24 cellular contexts compared by ENCODE assay signal in genomic region chr2:222108957-222109595, GRCh38.
"Had no signal": no experiment of that assay in that cellular context is flagged by ENCODE, and none has a peak within 500 bp of the region (broad histone marks: within the 10 kb centered on the region; RNA-seq: fewer than 3 reads in every experiment).

No MANE protein-coding gene starts in this region.

- H3K4me1 ChIP-seq: left ventricle myocardium inferior, right atrium auricular region, stomach, testis, thyroid gland, transverse colon, upper lobe of left lung, vagina had no signal

- H3K9me3 Mint-ChIP-seq: stimulated activated naive B cell treated with anti-CD40 and anti-IgM and Interleukin-4, amounts not matched to agents 10 μg/mL and 1 μg/mL and 100 μg/mL, for 72 hours had no signal

- H3K36me3 Mint-ChIP-seq: memory B cell; naive thymus-derived CD4-positive, alpha-beta T cell; natural killer cell treated with Interleukin-12 subunit alpha and Interleukin-12 subunit beta and Interleukin-15 and Interleukin-18, amount 100 ng/mL, for 72 hours; stimulated activated naive B cell treated with anti-CD40 and anti-IgM and Interleukin-4, amounts not matched to agents 10 μg/mL and 1 μg/mL and 100 μg/mL, for 72 hours had no signal

- H3K79me2 ChIP-seq: hepatocyte had no signal

- H3K27ac Mint-ChIP-seq: memory B cell; naive thymus-derived CD4-positive, alpha-beta T cell; natural killer cell treated with Interleukin-12 subunit alpha and Interleukin-12 subunit beta and Interleukin-15 and Interleukin-18, amount 100 ng/mL, for 72 hours; progenitor cell of endocrine pancreas; stimulated activated naive B cell treated with anti-CD40 and anti-IgM and Interleukin-4, amounts not matched to agents 10 μg/mL and 1 μg/mL and 100 μg/mL, for 72 hours had no signal

- H3K4me2 ChIP-seq: hepatocyte had no signal

- H3K4me3 Mint-ChIP-seq: memory B cell; naive thymus-derived CD4-positive, alpha-beta T cell; natural killer cell treated with Interleukin-12 subunit alpha and Interleukin-12 subunit beta and Interleukin-15 and Interleukin-18, amount 100 ng/mL, for 72 hours; stimulated activated naive B cell treated with anti-CD40 and anti-IgM and Interleukin-4, amounts not matched to agents 10 μg/mL and 1 μg/mL and 100 μg/mL, for 72 hours had no signal

- H3K27ac ChIP-seq: hepatocyte, left ventricle myocardium inferior, ovary, right atrium auricular region, sigmoid colon, stomach, testis, thyroid gland, transverse colon, upper lobe of left lung, vagina had no signal

- H2AFZ ChIP-seq: hepatocyte had no signal

- H3K4me1 Mint-ChIP-seq: memory B cell; naive thymus-derived CD4-positive, alpha-beta T cell; stimulated activated naive B cell treated with anti-CD40 and anti-IgM and Interleukin-4, amounts not matched to agents 10 μg/mL and 1 μg/mL and 100 μg/mL, for 72 hours had no signal

- H3K27me3 ChIP-seq: hepatocyte, ovary, right atrium auricular region, sigmoid colon, stomach, testis, thyroid gland, transverse colon, upper lobe of left lung, vagina had no signal

- H3K27me3 Mint-ChIP-seq: natural killer cell treated with Interleukin-12 subunit alpha and Interleukin-12 subunit beta and Interleukin-15 and Interleukin-18, amount 100 ng/mL, for 72 hours; stimulated activated naive B cell treated with anti-CD40 and anti-IgM and Interleukin-4, amounts not matched to agents 10 μg/mL and 1 μg/mL and 100 μg/mL, for 72 hours had no signal

- H3K9me3 ChIP-seq: left ventricle myocardium inferior, mucosa of descending colon, ovary, right atrium auricular region, sigmoid colon, stomach, testis, thyroid gland, transverse colon, upper lobe of left lung, vagina had no signal

- DNase-seq: islet precursor cell; left ventricle myocardium inferior; midbrain; mucosa of descending colon; naive thymus-derived CD4-positive, alpha-beta T cell; ovary; sigmoid colon; stimulated activated CD4-positive, alpha-beta T cell treated with anti-CD3 and anti-CD28 coated beads, Interleukin-12 subunit alpha, Interleukin-12 subunit beta, amount 100 ng/mL, for 4 hours; stimulated activated CD4-positive, alpha-beta T cell treated with anti-CD3 and anti-CD28 coated beads, Interleukin-15, amount 100 ng/mL, for 24 hours; stimulated activated CD4-positive, alpha-beta T cell treated with anti-CD3 and anti-CD28 coated beads, Interleukin-2, amount 100 ng/mL, for 24 hours; stimulated activated CD4-positive, alpha-beta T cell treated with anti-CD3 and anti-CD28 coated beads, Interleukin-4, amount 100 ng/mL, for 1 hour; stimulated activated naive B cell treated with anti-CD40 and anti-IgM and Interleukin-4, amounts not matched to agents 10 μg/mL and 1 μg/mL and 100 μg/mL, for 72 hours; stimulated activated naive CD8-positive, alpha-beta T cell treated with anti-CD3 and anti-CD28 coated beads, Interleukin-15, Interleukin-2, amounts not matched to agents 100 U/mL and 50 U/mL, for 24 hours; stomach; testis; thyroid gland; transverse colon; upper lobe of left lung had no signal

- H3K4me3 ChIP-seq: hepatocyte, left ventricle myocardium inferior, mucosa of descending colon, ovary, right atrium auricular region, sigmoid colon, stomach, testis, thyroid gland, transverse colon, upper lobe of left lung, vagina had no signal

- H3K36me3 ChIP-seq: left ventricle myocardium inferior, ovary, right atrium auricular region, sigmoid colon, stomach, thyroid gland, transverse colon, upper lobe of left lung, vagina had no signal
